Comparison of ENCODE assay signal across 1 cellular context in the genomic region with DNA sequence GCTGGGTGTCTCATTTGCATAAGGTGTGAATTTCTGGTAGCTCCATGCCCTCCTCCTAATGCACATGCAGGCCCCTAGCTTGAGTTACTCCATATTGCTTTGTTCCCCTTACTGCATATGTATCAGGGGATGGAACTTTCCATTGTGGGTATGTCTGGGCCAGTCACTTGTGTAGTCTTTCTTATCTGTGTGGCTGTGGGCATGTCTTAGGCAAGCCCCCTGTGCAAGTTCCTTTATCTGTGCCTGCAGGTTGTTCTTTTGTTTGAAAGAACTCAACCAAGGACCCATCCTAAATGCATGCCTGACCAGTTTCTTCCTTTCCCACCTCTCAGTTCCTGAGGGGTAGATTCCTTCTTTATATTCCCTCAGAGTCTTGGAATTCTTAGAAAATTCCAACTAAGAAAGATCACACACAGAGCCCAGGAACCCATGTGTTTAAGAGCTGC.
A peak's percentile ranks its signal among the peaks of the same experiment; 100 is the strongest.
TF ChIP-seq lines count a peak whose summit lies in the region.

No MANE protein-coding gene starts in this region.

TF ChIP-seq in K562, 482 proteins besides CTCF, POLR2A, EP300 and RAD21 (continued from another document and continues in another):
- TF ChIP-seq ZNF146 (CRISPR knock-in tag; IDR thresholded peaks at IDR 0.05; ENCODE audit: unreplicated experiment) = no peak
- TF ChIP-seq DPF2 (IDR thresholded peaks at IDR 0.05) = no peak
- TF ChIP-seq FIP1L1 (IDR thresholded peaks at IDR 0.05; ENCODE audit: low read depth, low read length, poor library complexity, severe bottlenecking) = no peak
- TF ChIP-seq, protein P1, sequence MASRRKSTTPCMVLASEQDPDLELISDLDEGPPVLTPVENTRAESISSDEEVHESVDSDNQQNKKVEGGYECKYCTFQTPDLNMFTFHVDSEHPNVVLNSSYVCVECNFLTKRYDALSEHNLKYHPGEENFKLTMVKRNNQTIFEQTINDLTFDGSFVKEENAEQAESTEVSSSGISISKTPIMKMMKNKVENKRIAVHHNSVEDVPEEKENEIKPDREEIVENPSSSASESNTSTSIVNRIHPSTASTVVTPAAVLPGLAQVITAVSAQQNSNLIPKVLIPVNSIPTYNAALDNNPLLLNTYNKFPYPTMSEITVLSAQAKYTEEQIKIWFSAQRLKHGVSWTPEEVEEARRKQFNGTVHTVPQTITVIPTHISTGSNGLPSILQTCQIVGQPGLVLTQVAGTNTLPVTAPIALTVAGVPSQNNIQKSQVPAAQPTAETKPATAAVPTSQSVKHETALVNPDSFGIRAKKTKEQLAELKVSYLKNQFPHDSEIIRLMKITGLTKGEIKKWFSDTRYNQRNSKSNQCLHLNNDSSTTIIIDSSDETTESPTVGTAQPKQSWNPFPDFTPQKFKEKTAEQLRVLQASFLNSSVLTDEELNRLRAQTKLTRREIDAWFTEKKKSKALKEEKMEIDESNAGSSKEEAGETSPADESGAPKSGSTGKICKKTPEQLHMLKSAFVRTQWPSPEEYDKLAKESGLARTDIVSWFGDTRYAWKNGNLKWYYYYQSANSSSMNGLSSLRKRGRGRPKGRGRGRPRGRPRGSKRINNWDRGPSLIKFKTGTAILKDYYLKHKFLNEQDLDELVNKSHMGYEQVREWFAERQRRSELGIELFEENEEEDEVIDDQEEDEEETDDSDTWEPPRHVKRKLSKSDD (conservative IDR thresholded peaks at IDR 0.05; ENCODE audit: low read length) = no peak
- TF ChIP-seq, protein P2, sequence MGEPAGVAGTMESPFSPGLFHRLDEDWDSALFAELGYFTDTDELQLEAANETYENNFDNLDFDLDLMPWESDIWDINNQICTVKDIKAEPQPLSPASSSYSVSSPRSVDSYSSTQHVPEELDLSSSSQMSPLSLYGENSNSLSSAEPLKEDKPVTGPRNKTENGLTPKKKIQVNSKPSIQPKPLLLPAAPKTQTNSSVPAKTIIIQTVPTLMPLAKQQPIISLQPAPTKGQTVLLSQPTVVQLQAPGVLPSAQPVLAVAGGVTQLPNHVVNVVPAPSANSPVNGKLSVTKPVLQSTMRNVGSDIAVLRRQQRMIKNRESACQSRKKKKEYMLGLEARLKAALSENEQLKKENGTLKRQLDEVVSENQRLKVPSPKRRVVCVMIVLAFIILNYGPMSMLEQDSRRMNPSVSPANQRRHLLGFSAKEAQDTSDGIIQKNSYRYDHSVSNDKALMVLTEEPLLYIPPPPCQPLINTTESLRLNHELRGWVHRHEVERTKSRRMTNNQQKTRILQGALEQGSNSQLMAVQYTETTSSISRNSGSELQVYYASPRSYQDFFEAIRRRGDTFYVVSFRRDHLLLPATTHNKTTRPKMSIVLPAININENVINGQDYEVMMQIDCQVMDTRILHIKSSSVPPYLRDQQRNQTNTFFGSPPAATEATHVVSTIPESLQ (CRISPR knock-in tag; IDR thresholded peaks at IDR 0.05) = no peak
- TF ChIP-seq KLF13 (tag; IDR thresholded peaks at IDR 0.05; ENCODE audit: borderline replicate concordance, low read depth) = no peak
- no peak for TF ChIP-seq BRD4 (IDR thresholded peaks at IDR 0.05)
- TF ChIP-seq DDX20 (tag; IDR thresholded peaks at IDR 0.05; ENCODE audit: low read depth) = peak; percentile 71; the same call in 1 of the 2 replicates
- no peak for TF ChIP-seq SOX6 (IDR thresholded peaks at IDR 0.05)
- TF ChIP-seq, protein P3, sequence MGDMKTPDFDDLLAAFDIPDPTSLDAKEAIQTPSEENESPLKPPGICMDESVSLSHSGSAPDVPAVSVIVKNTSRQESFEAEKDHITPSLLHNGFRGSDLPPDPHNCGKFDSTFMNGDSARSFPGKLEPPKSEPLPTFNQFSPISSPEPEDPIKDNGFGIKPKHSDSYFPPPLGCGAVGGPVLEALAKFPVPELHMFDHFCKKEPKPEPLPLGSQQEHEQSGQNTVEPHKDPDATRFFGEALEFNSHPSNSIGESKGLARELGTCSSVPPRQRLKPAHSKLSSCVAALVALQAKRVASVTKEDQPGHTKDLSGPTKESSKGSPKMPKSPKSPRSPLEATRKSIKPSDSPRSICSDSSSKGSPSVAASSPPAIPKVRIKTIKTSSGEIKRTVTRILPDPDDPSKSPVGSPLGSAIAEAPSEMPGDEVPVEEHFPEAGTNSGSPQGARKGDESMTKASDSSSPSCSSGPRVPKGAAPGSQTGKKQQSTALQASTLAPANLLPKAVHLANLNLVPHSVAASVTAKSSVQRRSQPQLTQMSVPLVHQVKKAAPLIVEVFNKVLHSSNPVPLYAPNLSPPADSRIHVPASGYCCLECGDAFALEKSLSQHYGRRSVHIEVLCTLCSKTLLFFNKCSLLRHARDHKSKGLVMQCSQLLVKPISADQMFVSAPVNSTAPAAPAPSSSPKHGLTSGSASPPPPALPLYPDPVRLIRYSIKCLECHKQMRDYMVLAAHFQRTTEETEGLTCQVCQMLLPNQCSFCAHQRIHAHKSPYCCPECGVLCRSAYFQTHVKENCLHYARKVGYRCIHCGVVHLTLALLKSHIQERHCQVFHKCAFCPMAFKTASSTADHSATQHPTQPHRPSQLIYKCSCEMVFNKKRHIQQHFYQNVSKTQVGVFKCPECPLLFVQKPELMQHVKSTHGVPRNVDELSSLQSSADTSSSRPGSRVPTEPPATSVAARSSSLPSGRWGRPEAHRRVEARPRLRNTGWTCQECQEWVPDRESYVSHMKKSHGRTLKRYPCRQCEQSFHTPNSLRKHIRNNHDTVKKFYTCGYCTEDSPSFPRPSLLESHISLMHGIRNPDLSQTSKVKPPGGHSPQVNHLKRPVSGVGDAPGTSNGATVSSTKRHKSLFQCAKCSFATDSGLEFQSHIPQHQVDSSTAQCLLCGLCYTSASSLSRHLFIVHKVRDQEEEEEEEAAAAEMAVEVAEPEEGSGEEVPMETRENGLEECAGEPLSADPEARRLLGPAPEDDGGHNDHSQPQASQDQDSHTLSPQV (IDR thresholded peaks at IDR 0.05) = peak; percentile 95
- TF ChIP-seq, protein P4, sequence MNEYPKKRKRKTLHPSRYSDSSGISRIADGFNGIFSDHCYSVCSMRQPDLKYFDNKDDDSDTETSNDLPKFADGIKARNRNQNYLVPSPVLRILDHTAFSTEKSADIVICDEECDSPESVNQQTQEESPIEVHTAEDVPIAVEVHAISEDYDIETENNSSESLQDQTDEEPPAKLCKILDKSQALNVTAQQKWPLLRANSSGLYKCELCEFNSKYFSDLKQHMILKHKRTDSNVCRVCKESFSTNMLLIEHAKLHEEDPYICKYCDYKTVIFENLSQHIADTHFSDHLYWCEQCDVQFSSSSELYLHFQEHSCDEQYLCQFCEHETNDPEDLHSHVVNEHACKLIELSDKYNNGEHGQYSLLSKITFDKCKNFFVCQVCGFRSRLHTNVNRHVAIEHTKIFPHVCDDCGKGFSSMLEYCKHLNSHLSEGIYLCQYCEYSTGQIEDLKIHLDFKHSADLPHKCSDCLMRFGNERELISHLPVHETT (CRISPR knock-in tag; conservative IDR thresholded peaks at IDR 0.05 in 1 of 2, IDR thresholded peaks at IDR 0.05 in 1 of 2) = peak in 1 of 2 experiments; percentile 79; a peak in 2 of 4 replicates
- TF ChIP-seq, protein P5, sequence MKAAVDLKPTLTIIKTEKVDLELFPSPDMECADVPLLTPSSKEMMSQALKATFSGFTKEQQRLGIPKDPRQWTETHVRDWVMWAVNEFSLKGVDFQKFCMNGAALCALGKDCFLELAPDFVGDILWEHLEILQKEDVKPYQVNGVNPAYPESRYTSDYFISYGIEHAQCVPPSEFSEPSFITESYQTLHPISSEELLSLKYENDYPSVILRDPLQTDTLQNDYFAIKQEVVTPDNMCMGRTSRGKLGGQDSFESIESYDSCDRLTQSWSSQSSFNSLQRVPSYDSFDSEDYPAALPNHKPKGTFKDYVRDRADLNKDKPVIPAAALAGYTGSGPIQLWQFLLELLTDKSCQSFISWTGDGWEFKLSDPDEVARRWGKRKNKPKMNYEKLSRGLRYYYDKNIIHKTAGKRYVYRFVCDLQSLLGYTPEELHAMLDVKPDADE (conservative IDR thresholded peaks at IDR 0.05; ENCODE audit: control insufficient read depth, low read depth, low read length) = no peak
- TF ChIP-seq HNRNPUL1 (IDR thresholded peaks at IDR 0.05; ENCODE audit: low read length) = no peak
- TF ChIP-seq DMBX1 (CRISPR knock-in tag; IDR thresholded peaks at IDR 0.05; ENCODE audit: borderline replicate concordance) = peak; percentile 89
- no peak for TF ChIP-seq MXI1 (IDR thresholded peaks at IDR 0.05; ENCODE audit: low read depth, low read length)
- no peak for TF ChIP-seq LARP7 (IDR thresholded peaks at IDR 0.05)
- no peak for TF ChIP-seq ZNF764 (CRISPR knock-in tag; IDR thresholded peaks at IDR 0.05; ENCODE audit: low read depth)
- TF ChIP-seq NCOA4 (IDR thresholded peaks at IDR 0.05; ENCODE audit: partially characterized antibody) = no peak
- TF ChIP-seq GTF2A2 (tag; IDR thresholded peaks at IDR 0.05) = 0 out of 2 replicates have a peak, but pooled peaks have one; percentile 26
- no peak for TF ChIP-seq KAT8 (IDR thresholded peaks at IDR 0.05; ENCODE audit: low read depth)
- TF ChIP-seq KDM1A (IDR thresholded peaks at IDR 0.05) = no peak
- TF ChIP-seq ZNF175 (CRISPR knock-in tag; IDR thresholded peaks at IDR 0.05; ENCODE audit: low read depth) = no peak
- TF ChIP-seq, protein P6, sequence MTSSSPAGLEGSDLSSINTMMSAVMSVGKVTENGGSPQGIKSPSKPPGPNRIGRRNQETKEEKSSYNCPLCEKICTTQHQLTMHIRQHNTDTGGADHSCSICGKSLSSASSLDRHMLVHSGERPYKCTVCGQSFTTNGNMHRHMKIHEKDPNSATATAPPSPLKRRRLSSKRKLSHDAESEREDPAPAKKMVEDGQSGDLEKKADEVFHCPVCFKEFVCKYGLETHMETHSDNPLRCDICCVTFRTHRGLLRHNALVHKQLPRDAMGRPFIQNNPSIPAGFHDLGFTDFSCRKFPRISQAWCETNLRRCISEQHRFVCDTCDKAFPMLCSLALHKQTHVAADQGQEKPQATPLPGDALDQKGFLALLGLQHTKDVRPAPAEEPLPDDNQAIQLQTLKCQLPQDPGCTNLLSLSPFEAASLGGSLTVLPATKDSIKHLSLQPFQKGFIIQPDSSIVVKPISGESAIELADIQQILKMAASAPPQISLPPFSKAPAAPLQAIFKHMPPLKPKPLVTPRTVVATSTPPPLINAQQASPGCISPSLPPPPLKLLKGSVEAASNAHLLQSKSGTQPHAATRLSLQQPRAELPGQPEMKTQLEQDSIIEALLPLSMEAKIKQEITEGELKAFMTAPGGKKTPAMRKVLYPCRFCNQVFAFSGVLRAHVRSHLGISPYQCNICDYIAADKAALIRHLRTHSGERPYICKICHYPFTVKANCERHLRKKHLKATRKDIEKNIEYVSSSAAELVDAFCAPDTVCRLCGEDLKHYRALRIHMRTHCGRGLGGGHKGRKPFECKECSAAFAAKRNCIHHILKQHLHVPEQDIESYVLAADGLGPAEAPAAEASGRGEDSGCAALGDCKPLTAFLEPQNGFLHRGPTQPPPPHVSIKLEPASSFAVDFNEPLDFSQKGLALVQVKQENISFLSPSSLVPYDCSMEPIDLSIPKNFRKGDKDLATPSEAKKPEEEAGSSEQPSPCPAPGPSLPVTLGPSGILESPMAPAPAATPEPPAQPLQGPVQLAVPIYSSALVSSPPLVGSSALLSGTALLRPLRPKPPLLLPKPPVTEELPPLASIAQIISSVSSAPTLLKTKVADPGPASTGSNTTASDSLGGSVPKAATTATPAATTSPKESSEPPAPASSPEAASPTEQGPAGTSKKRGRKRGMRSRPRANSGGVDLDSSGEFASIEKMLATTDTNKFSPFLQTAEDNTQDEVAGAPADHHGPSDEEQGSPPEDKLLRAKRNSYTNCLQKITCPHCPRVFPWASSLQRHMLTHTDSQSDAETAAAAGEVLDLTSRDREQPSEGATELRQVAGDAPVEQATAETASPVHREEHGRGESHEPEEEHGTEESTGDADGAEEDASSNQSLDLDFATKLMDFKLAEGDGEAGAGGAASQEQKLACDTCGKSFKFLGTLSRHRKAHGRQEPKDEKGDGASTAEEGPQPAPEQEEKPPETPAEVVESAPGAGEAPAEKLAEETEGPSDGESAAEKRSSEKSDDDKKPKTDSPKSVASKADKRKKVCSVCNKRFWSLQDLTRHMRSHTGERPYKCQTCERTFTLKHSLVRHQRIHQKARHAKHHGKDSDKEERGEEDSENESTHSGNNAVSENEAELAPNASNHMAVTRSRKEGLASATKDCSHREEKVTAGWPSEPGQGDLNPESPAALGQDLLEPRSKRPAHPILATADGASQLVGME (CRISPR knock-in tag; IDR thresholded peaks at IDR 0.05) = no peak
- TF ChIP-seq RAD51 (IDR thresholded peaks at IDR 0.05; ENCODE audit: borderline replicate concordance, low read depth) = no peak
- no peak for TF ChIP-seq ZFPM2 (CRISPR knock-in tag; IDR thresholded peaks at IDR 0.05)
- TF ChIP-seq MIER1 (IDR thresholded peaks at IDR 0.05; ENCODE audit: low read depth) = no peak
- no peak for TF ChIP-seq ZBED1 (IDR thresholded peaks at IDR 0.05)
- no peak for TF ChIP-seq TEAD2 (tag; IDR thresholded peaks at IDR 0.05)
- TF ChIP-seq ELF4 (CRISPR knock-in tag; IDR thresholded peaks at IDR 0.05) = peak; percentile 61; the same call in 1 of the 2 replicates
- TF ChIP-seq SMAD3 (CRISPR knock-in tag; conservative IDR thresholded peaks at IDR 0.05) = 0 out of 2 replicates have a peak, but pooled peaks have one; percentile 75
- TF ChIP-seq HDAC8 (tag; IDR thresholded peaks at IDR 0.05) = peak; percentile 70; the same call in 1 of the 2 replicates
- no peak for TF ChIP-seq CHD1 (IDR thresholded peaks at IDR 0.05; ENCODE audit: low read length)
- TF ChIP-seq ZNF224 (CRISPR knock-in tag; IDR thresholded peaks at IDR 0.05) = no peak
- no peak for TF ChIP-seq SMARCB1 (IDR thresholded peaks at IDR 0.05; ENCODE audit: insufficient read length, low read depth)
- TF ChIP-seq STAG1 (CRISPR knock-in tag; IDR thresholded peaks at IDR 0.05; ENCODE audit: borderline replicate concordance) = no peak
- TF ChIP-seq, protein P7, sequence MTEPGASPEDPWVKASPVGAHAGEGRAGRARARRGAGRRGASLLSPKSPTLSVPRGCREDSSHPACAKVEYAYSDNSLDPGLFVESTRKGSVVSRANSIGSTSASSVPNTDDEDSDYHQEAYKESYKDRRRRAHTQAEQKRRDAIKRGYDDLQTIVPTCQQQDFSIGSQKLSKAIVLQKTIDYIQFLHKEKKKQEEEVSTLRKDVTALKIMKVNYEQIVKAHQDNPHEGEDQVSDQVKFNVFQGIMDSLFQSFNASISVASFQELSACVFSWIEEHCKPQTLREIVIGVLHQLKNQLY (CRISPR knock-in tag; conservative IDR thresholded peaks at IDR 0.05) = no peak
- TF ChIP-seq ZNF239 (CRISPR knock-in tag; IDR thresholded peaks at IDR 0.05) = peak; percentile 56
- TF ChIP-seq ZNF184 (CRISPR knock-in tag; IDR thresholded peaks at IDR 0.05) = no peak
- TF ChIP-seq, protein P8, sequence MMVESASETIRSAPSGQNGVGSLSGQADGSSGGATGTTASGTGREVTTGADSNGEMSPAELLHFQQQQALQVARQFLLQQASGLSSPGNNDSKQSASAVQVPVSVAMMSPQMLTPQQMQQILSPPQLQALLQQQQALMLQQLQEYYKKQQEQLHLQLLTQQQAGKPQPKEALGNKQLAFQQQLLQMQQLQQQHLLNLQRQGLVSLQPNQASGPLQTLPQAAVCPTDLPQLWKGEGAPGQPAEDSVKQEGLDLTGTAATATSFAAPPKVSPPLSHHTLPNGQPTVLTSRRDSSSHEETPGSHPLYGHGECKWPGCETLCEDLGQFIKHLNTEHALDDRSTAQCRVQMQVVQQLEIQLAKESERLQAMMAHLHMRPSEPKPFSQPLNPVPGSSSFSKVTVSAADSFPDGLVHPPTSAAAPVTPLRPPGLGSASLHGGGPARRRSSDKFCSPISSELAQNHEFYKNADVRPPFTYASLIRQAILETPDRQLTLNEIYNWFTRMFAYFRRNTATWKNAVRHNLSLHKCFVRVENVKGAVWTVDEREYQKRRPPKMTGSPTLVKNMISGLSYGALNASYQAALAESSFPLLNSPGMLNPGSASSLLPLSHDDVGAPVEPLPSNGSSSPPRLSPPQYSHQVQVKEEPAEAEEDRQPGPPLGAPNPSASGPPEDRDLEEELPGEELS (CRISPR knock-in tag; IDR thresholded peaks at IDR 0.05; ENCODE audit: borderline replicate concordance) = no peak
